8 cellular contexts compared by ENCODE assay signal in the genomic region with DNA sequence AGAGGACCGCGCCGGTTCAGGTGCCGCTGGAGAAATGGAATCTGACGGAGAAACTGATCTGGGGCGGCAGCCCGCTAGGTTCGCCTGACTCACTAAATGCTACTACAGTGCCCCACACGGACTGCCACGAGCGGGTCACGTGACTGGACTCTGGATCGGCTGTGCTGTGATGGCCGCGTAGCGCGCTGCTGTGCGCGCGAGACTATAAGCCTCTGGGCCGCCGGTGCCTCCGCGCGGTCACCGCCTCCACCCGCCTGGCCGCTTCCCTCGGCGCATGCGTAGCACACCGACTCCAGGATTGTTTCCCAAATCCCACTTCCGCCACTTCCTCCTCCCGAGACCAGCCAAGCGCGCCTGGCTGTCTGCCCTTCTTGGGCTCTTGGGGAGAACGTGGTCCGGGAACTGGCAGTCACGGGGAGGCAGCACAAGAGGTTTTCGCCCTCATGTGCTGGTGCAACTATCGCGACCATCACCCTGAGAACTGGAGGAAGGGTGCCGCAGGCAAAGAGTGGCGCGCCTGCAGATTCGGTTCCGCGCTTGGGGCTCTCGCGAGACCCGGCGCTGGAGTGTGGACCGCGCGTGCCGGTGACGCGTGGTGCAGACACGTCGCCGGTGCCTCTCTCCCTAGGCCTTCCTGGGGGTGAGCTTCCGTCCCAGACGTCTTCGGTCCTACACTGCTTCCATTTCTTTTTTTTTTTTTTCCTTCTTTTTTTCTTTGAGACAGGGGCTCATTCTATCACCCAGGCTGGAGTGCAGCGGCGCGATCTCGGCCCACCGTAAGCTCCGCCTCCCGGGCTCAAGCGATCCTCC. TPM values are rescaled to one million over a fixed set of nuclear protein-coding genes. Genes with fewer than 3 reads are reported as not detected.
DNase-seq lines count a peak whose midpoint lies in the region; ATAC-seq and TF ChIP-seq lines count a peak whose summit lies in the region.

No MANE protein-coding gene starts in this region.

- peak overlapping the region; percentile 88 for H3K27ac ChIP-seq in foreskin keratinocyte

- H3K9me3 ChIP-seq in MG63 (no peaks in the 10 kb centered on the region), neuron (ENCODE audit: low read length) (no peaks in the 10 kb centered on the region)

- H3K36me3 ChIP-seq in H7 (replicated peaks; ENCODE audit: control insufficient read depth, insufficient read depth, low read length) (peaks cover under 1% of the 10 kb centered on the region), MG63 (no peaks in the 10 kb centered on the region), neuron (ENCODE audit: insufficient read depth, low read length) (peaks cover 5% of the 10 kb centered on the region)

- H3K4me3 ChIP-seq in H7 (ENCODE audit: insufficient read depth, low read depth, low read length) (peak overlapping the region; percentile 81), MG63 (peak overlapping the region; percentile 82), neuron (ENCODE audit: low read length) (peak overlapping the region; percentile 72)

- DNase-seq in ELR (ENCODE audit: low read depth) (peak; percentile 96), H7 (peak; percentile 98), MG63 (peak; percentile 92), SHP77 treated with DMSO at 0.1 percent for 48 hours (lab: John Stamatoyannopoulos, UW) (peak; percentile 66), foreskin keratinocyte (peak; percentile 92 to 96), stromal cell of bone marrow (ENCODE audit: low read depth) (peak; percentile 96)
- peak; percentile 81 for DNase-seq in activated gamma-delta T cell treated with anti-CD3 and anti-CD28 coated beads, Interleukin-2, amount 50 U/mL, for 16 hours (ENCODE audit: low read depth)

- H3K27me3 ChIP-seq in H7 (ENCODE audit: control insufficient read depth, insufficient read depth, low read length) = no peaks in the 10 kb centered on the region
- H3K27me3 ChIP-seq in MG63 = no peaks in the 10 kb centered on the region
- H3K27me3 ChIP-seq in foreskin keratinocyte = no peaks in the 10 kb centered on the region
- no peaks in the 10 kb centered on the region for H3K27me3 ChIP-seq in neuron (ENCODE audit: insufficient read depth, low read length)

- H2AFZ ChIP-seq in neuron (ENCODE audit: low read depth, low read length) = peak overlapping the region; percentile 47

- H3K4me1 ChIP-seq in foreskin keratinocyte (peaks cover 1% of the 10 kb centered on the region), neuron (ENCODE audit: insufficient read depth, low read length) (peaks cover 6% of the 10 kb centered on the region)

- no peak for TF ChIP-seq CTCF in foreskin keratinocyte (conservative IDR thresholded peaks at IDR 0.05)

- peak; percentile 95 for ATAC-seq in foreskin keratinocyte

RNA-seq across cellular contexts. Expression of gene GLDC, which starts 35.8 kb away (rescaled TPM):
- 66.8 and 76.7 TPM in 2 replicates for total RNA-seq in H7 (2014; rRNA removed; shearing (Covaris generic))
- 0.82 and 3.2 TPM in 2 replicates for total RNA-seq in MG63 (2014; rRNA removed; shearing (Covaris generic); ENCODE audit: low replicate concordance)
- total RNA-seq in foreskin keratinocyte = 0.99 and 1.3 TPM in 2 replicates
- 0.90 and 0.95 TPM in 2 replicates for polyA plus RNA-seq in foreskin keratinocyte

Comparison
In these comparisons a context has a peak if more than half of its experiments do, and no peak if none do; other contexts are left out.
1. Peak in every context shown above with its lines: DNase-seq, ATAC-seq, H3K4me3 ChIP-seq and H3K27ac ChIP-seq.
2. RNA of gene GLDC, which starts 35.8 kb away (total RNA-seq): 66.8 to 76.7 TPM in H7; 0.99 to 1.3 TPM in foreskin keratinocyte and 0.82 to 3.2 TPM in MG63; every median in the first group is over 10 times any median in the second.